Comparison of ENCODE assay signal across 12 cellular contexts in the genomic region with DNA sequence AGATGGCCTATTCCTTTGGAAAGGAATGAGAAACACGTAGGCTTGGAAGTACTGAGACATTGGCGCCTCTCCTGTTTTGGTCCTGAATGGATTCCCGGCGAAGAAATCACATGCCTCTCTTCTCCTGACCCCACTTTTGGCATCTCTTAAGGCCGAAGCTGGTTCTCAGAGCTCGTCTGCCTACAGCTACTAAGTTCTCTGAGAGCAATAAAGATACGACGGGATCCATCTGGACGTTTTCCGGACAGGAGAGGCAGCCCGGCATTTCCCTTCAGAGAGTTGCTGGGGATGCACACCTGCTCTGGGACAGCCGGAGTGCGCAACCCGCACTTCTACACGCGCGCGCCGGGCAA.
DNase-seq lines count a peak whose midpoint lies in the region; ATAC-seq and TF ChIP-seq lines count a peak whose summit lies in the region.
"Had no signal": no experiment of that assay in that cellular context is flagged by ENCODE, and none has a peak within 500 bp of the region (broad histone marks: within the 10 kb centered on the region; RNA-seq: fewer than 3 reads in every experiment).

No MANE protein-coding gene starts in this region.

- H3K9me3 ChIP-seq in stomach smooth muscle (ENCODE audit: control insufficient read depth in 2 of 2, low read length in 2 of 2) (no peaks in the 10 kb centered on the region), Caco-2 (no peaks in the 10 kb centered on the region)

- CTCF ChIA-PET in activated CD4-positive, alpha-beta T cell treated with anti-CD3 and anti-CD28 coated beads, Interleukin-2, amount 10 ng/mL, durations not matched to agents 7 days and 5 days (lab: Charles Lee): interaction anchor here (1.7 kb wide), 1 partner anchor 310 kb away, joined by 4 read pairs; no protein-coding TSS in a partner anchor
- CTCF ChIA-PET in Caco-2 (lab: Charles Lee): no interaction called here

- H3K4me3 ChIP-seq in stomach smooth muscle (ENCODE audit: low read length in 2 of 2) (peak overlapping the region; percentile 70 to 79), Caco-2 (ENCODE audit: low read depth, low read length) (no peak overlapping the region)

- H3K4me1 Mint-ChIP-seq in activated CD4-positive, alpha-beta T cell treated with anti-CD3 and anti-CD28 coated beads, Interleukin-2, amount 10 ng/mL, durations not matched to agents 7 days and 5 days: peaks cover 3% of the 10 kb centered on the region
- peaks cover 18% of the 10 kb centered on the region for H3K4me1 Mint-ChIP-seq in mesothelial cell of epicardium
- H3K4me1 Mint-ChIP-seq in Caco-2 (ENCODE audit: low read depth, unreplicated experiment): peaks cover 16% of the 10 kb centered on the region

- H3K9ac ChIP-seq in stomach smooth muscle (ENCODE audit: low read length in 2 of 2): peak overlapping the region in 1 of 2 donors; percentile 20

- H3K27me3 ChIP-seq in stomach smooth muscle (ENCODE audit: control insufficient read depth in 1 of 2, insufficient read depth in 2 of 2, low read length in 2 of 2) (peaks cover 0 to 8% of the 10 kb centered on the region in 2 donors), Caco-2 (replicated peaks; ENCODE audit: control insufficient read depth, insufficient read depth, low read length) (no peaks in the 10 kb centered on the region)

- H3K27me3 Mint-ChIP-seq in activated CD4-positive, alpha-beta T cell treated with anti-CD3 and anti-CD28 coated beads, Interleukin-2, amount 10 ng/mL, durations not matched to agents 7 days and 5 days: peaks cover 43% of the 10 kb centered on the region
- H3K27me3 Mint-ChIP-seq in mesothelial cell of epicardium (ENCODE audit: low read depth): peaks cover 46% of the 10 kb centered on the region
- H3K27me3 Mint-ChIP-seq in Caco-2 (ENCODE audit: insufficient read depth, unreplicated experiment): peaks cover 5% of the 10 kb centered on the region

- H3K4me1 ChIP-seq in stomach smooth muscle (ENCODE audit: control insufficient read depth, insufficient read depth, low read length) (peaks cover 13% of the 10 kb centered on the region), Caco-2 (no peaks in the 10 kb centered on the region)

- H3K9me3 Mint-ChIP-seq in activated CD4-positive, alpha-beta T cell treated with anti-CD3 and anti-CD28 coated beads, Interleukin-2, amount 10 ng/mL, durations not matched to agents 7 days and 5 days: no peaks in the 10 kb centered on the region
- H3K9me3 Mint-ChIP-seq in mesothelial cell of epicardium: no peaks in the 10 kb centered on the region
- H3K9me3 Mint-ChIP-seq in Caco-2 (ENCODE audit: unreplicated experiment): no peaks in the 10 kb centered on the region

- BruUV-seq in Caco-2 (replicated peaks; lab: Mats Ljungman, UMichigan): no TSS peak

- no peak overlapping the region for H3K27ac Mint-ChIP-seq in activated CD4-positive, alpha-beta T cell treated with anti-CD3 and anti-CD28 coated beads, Interleukin-2, amount 10 ng/mL, durations not matched to agents 7 days and 5 days
- H3K27ac Mint-ChIP-seq in mesothelial cell of epicardium (no peak overlapping the region), Caco-2 (ENCODE audit: unreplicated experiment) (no peak overlapping the region)

- ATAC-seq in GM21447 (IDR thresholded peaks at IDR 0.05; ENCODE audit: unreplicated experiment): no peak

- no peak for TF ChIP-seq CTCF in mesothelial cell of epicardium (IDR thresholded peaks at IDR 0.05; ENCODE audit: unreplicated experiment)
- TF ChIP-seq CTCF in Caco-2 (IDR thresholded peaks at IDR 0.05; ENCODE audit: insufficient read depth in 1 of 2, low read depth in 1 of 2, low read length in 1 of 2, severe bottlenecking in 1 of 2, unreplicated experiment in 1 of 2): no peak

- no peak for DNase-seq in activated CD4-positive, alpha-beta T cell treated with anti-CD3 and anti-CD28 coated beads, Interleukin-2, amount 10 ng/mL, durations not matched to agents 7 days and 5 days
- DNase-seq in activated CD4-positive, alpha-beta T cell treated with anti-CD3 and anti-CD28 coated beads, Interleukin-2, amount 50 U/mL, for 4 hours: no peak
- peak; percentile 57 for DNase-seq in cerebellar cortex (ENCODE audit: low spot score)
- DNase-seq in mesothelial cell of epicardium (ENCODE audit: low spot score in 2 of 2, unreplicated experiment in 2 of 2): no peak
- DNase-seq in NK-92 (lab: John Stamatoyannopoulos, UW; ENCODE audit: unreplicated experiment): no peak
- DNase-seq in Caco-2: no peak
- DNase-seq: amniotic stem cell, midbrain, NCI-H1048 had no signal

- H3K36me3 ChIP-seq in stomach smooth muscle (ENCODE audit: control insufficient read depth in 2 of 2, insufficient read depth in 2 of 2, low read length in 2 of 2) (no peaks in the 10 kb centered on the region), Caco-2 (ENCODE audit: control insufficient read depth, insufficient read depth, low read length) (no peaks in the 10 kb centered on the region)

- intact Hi-C loops in Caco-2 (cut with micrococcal nuclease; ENCODE audit: unreplicated experiment): loop anchor here (1.0 to 5.0 kb wide), 2 partner anchors 308 to 323 kb away; no protein-coding TSS in a partner anchor

- H3K4me3 Mint-ChIP-seq in activated CD4-positive, alpha-beta T cell treated with anti-CD3 and anti-CD28 coated beads, Interleukin-2, amount 10 ng/mL, durations not matched to agents 7 days and 5 days: peak overlapping the region; percentile 32
- peak overlapping the region; percentile 76 for H3K4me3 Mint-ChIP-seq in mesothelial cell of epicardium
- no peak overlapping the region for H3K4me3 Mint-ChIP-seq in Caco-2 (ENCODE audit: unreplicated experiment)

- POLR2A ChIA-PET in activated CD4-positive, alpha-beta T cell treated with anti-CD3 and anti-CD28 coated beads, Interleukin-2, amount 10 ng/mL, durations not matched to agents 7 days and 5 days (lab: Charles Lee): no interaction called here
- POLR2A ChIA-PET in Caco-2 (lab: Charles Lee): no interaction called here

- no peaks in the 10 kb centered on the region for H3K36me3 Mint-ChIP-seq in activated CD4-positive, alpha-beta T cell treated with anti-CD3 and anti-CD28 coated beads, Interleukin-2, amount 10 ng/mL, durations not matched to agents 7 days and 5 days (ENCODE audit: low read depth)
- H3K36me3 Mint-ChIP-seq in mesothelial cell of epicardium: no peaks in the 10 kb centered on the region
- no peaks in the 10 kb centered on the region for H3K36me3 Mint-ChIP-seq in Caco-2 (ENCODE audit: insufficient read depth, unreplicated experiment)

- H3K27ac ChIP-seq in stomach smooth muscle (ENCODE audit: low read length): no peak overlapping the region
- H3K27ac ChIP-seq: skin epidermis had no signal
